In genomic region chr2:122031544-122032263, GRCh38 we compare ENCODE assay signal across 1 cellular context.
TF ChIP-seq lines count a peak whose summit lies in the region.

No MANE protein-coding gene starts in this region.

TF ChIP-seq in HEK293, 187 proteins besides CTCF, POLR2A, EP300 and RAD21 (continued from another document):
- no peak for TF ChIP-seq ZNF18 (tag by site-specific recombination; IDR thresholded peaks at IDR 0.05)
- TF ChIP-seq GLIS1 (tag by site-specific recombination; IDR thresholded peaks at IDR 0.05): peak; percentile 28; the same call in 1 of the 2 replicates
- TF ChIP-seq ZNF112 (tag by site-specific recombination; IDR thresholded peaks at IDR 0.05): no peak
- no peak for TF ChIP-seq MEIS1 (CRISPR knock-in tag; IDR thresholded peaks at IDR 0.05; ENCODE audit: borderline replicate concordance)
- no peak for TF ChIP-seq SETDB1 (IDR thresholded peaks at IDR 0.05; ENCODE audit: insufficient read length, low read length)
- TF ChIP-seq, protein P1, sequence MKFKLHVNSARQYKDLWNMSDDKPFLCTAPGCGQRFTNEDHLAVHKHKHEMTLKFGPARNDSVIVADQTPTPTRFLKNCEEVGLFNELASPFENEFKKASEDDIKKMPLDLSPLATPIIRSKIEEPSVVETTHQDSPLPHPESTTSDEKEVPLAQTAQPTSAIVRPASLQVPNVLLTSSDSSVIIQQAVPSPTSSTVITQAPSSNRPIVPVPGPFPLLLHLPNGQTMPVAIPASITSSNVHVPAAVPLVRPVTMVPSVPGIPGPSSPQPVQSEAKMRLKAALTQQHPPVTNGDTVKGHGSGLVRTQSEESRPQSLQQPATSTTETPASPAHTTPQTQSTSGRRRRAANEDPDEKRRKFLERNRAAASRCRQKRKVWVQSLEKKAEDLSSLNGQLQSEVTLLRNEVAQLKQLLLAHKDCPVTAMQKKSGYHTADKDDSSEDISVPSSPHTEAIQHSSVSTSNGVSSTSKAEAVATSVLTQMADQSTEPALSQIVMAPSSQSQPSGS (tag by site-specific recombination; IDR thresholded peaks at IDR 0.05; ENCODE audit: low read depth): no peak
- no peak for TF ChIP-seq ZNF391 (tag by site-specific recombination; IDR thresholded peaks at IDR 0.05; ENCODE audit: borderline replicate concordance, low read depth)
- no peak for TF ChIP-seq KLF8 (tag by site-specific recombination; IDR thresholded peaks at IDR 0.05)
- TF ChIP-seq ZNF394 (tag by site-specific recombination; IDR thresholded peaks at IDR 0.05; ENCODE audit: borderline replicate concordance): no peak
- TF ChIP-seq ZNF777 (tag by site-specific recombination; IDR thresholded peaks at IDR 0.05; ENCODE audit: borderline replicate concordance): no peak
- TF ChIP-seq PRDM10 (tag by site-specific recombination; IDR thresholded peaks at IDR 0.05): no peak
- no peak for TF ChIP-seq REPIN1 (tag by site-specific recombination; IDR thresholded peaks at IDR 0.05; ENCODE audit: low read depth)
- no peak for TF ChIP-seq ZFP41 (tag by site-specific recombination; IDR thresholded peaks at IDR 0.05; ENCODE audit: borderline replicate concordance)
- no peak for TF ChIP-seq ZNF221 (tag by site-specific recombination; IDR thresholded peaks at IDR 0.05; ENCODE audit: borderline replicate concordance)
- TF ChIP-seq ZNF585B (tag by site-specific recombination; IDR thresholded peaks at IDR 0.05): no peak
- TF ChIP-seq ZNF292 (tag by site-specific recombination; IDR thresholded peaks at IDR 0.05; ENCODE audit: borderline replicate concordance, low read depth): no peak
- TF ChIP-seq ZNF510 (tag by site-specific recombination; IDR thresholded peaks at IDR 0.05; ENCODE audit: insufficient replicate concordance): no peak
- TF ChIP-seq ZFHX2 (tag by site-specific recombination; conservative IDR thresholded peaks at IDR 0.05): 0 out of 2 replicates have a peak, but pooled peaks have one; percentile 37
- TF ChIP-seq, protein P2, sequence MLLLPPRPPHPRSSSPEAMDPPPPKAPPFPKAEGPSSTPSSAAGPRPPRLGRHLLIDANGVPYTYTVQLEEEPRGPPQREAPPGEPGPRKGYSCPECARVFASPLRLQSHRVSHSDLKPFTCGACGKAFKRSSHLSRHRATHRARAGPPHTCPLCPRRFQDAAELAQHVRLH (tag by site-specific recombination; IDR thresholded peaks at IDR 0.05): no peak
- TF ChIP-seq ZNF600 (tag by site-specific recombination; IDR thresholded peaks at IDR 0.05): no peak
- no peak for TF ChIP-seq ZNF324 (tag by site-specific recombination; IDR thresholded peaks at IDR 0.05)
- peak; percentile 51; the same call in 1 of the 2 replicates for TF ChIP-seq FEZF1 (tag by site-specific recombination; IDR thresholded peaks at IDR 0.05)
- TF ChIP-seq ZNF530 (tag by site-specific recombination; IDR thresholded peaks at IDR 0.05; ENCODE audit: low read depth): no peak
- no peak for TF ChIP-seq ZNF701 (tag by site-specific recombination; IDR thresholded peaks at IDR 0.05)
